1 cellular context compared by ENCODE assay signal in genomic region chr12:93441617-93442410, GRCh38.
TF ChIP-seq lines count a peak whose summit lies in the region.

Gene UBE2N, minus strand, starts transcription at chr12:93441947. Its CDS starts 63 bp downstream, at chr12:93441884.

TF ChIP-seq in K562, 482 proteins besides CTCF, POLR2A, EP300 and RAD21 (continued from another document and continues in another):
- TF ChIP-seq POLR3A (IDR thresholded peaks at IDR 0.05; ENCODE audit: borderline replicate concordance, extremely low read depth, insufficient read depth, insufficient read length), result no peak
- TF ChIP-seq NR1H2 (CRISPR knock-in tag; IDR thresholded peaks at IDR 0.05), result no peak
- peak; percentile 10; the same call in 1 of the 2 replicates for TF ChIP-seq PHF21A (IDR thresholded peaks at IDR 0.05; ENCODE audit: borderline replicate concordance, low read depth)
- TF ChIP-seq PBX2 (CRISPR knock-in tag; IDR thresholded peaks at IDR 0.05; ENCODE audit: low read depth), result no peak
- TF ChIP-seq PBX2 (tag; conservative IDR thresholded peaks at IDR 0.05; ENCODE audit: low read depth), result no peak
- TF ChIP-seq BRF1 (IDR thresholded peaks at IDR 0.05; ENCODE audit: borderline replicate concordance, extremely low read depth, insufficient read length), result no peak
- TF ChIP-seq GABPB1 (CRISPR knock-in tag; IDR thresholded peaks at IDR 0.05), result peak; percentile 95
- TF ChIP-seq WHSC1 (IDR thresholded peaks at IDR 0.05; ENCODE audit: low read length), result no peak
- TF ChIP-seq MLLT1 (IDR thresholded peaks at IDR 0.05), result no peak
- TF ChIP-seq ZHX1 (conservative IDR thresholded peaks at IDR 0.05; ENCODE audit: low read length), result no peak
- no peak for TF ChIP-seq SRSF7 (optimal IDR thresholded peaks at IDR 0.05; ENCODE audit: low read depth, low read length)
- TF ChIP-seq YBX1 (IDR thresholded peaks at IDR 0.05), result no peak
- peak; percentile 54; the same call in 1 of the 2 replicates for TF ChIP-seq TFAP4 (CRISPR knock-in tag; IDR thresholded peaks at IDR 0.05; ENCODE audit: borderline replicate concordance)
- TF ChIP-seq CBFA2T2 (conservative IDR thresholded peaks at IDR 0.05), result no peak
- TF ChIP-seq FOXA1 (IDR thresholded peaks at IDR 0.05; ENCODE audit: borderline replicate concordance), result no peak
- TF ChIP-seq ZNF589 (CRISPR knock-in tag; IDR thresholded peaks at IDR 0.05; ENCODE audit: low read depth), result 0 out of 2 replicates have a peak, but pooled peaks have one; percentile 18
- TF ChIP-seq ARID2 (IDR thresholded peaks at IDR 0.05), result no peak
- no peak for TF ChIP-seq MXD1 (CRISPR knock-in tag; IDR thresholded peaks at IDR 0.05; ENCODE audit: borderline replicate concordance, poor library complexity, severe bottlenecking)
- TF ChIP-seq ZNF354B (CRISPR knock-in tag; IDR thresholded peaks at IDR 0.05), result no peak
- TF ChIP-seq ZBTB9 (CRISPR knock-in tag; IDR thresholded peaks at IDR 0.05), result 0 out of 2 replicates have a peak, but pooled peaks have one; percentile 45
- no peak for TF ChIP-seq RBM25 (IDR thresholded peaks at IDR 0.05; ENCODE audit: low read depth, low read length, severe bottlenecking)
- TF ChIP-seq ARID3B (CRISPR knock-in tag; IDR thresholded peaks at IDR 0.05; ENCODE audit: borderline replicate concordance), result peak; percentile 67; the same call in 1 of the 2 replicates
- no peak for TF ChIP-seq RFX1 (IDR thresholded peaks at IDR 0.05)
- TF ChIP-seq RFX5 (IDR thresholded peaks at IDR 0.05; ENCODE audit: low read depth, low read length), result peak; percentile 64
- no peak for TF ChIP-seq SIRT6 (IDR thresholded peaks at IDR 0.05; ENCODE audit: low read depth, low read length)
- no peak for TF ChIP-seq ZNF121 (CRISPR knock-in tag; conservative IDR thresholded peaks at IDR 0.05)
- TF ChIP-seq ZNF695 (CRISPR knock-in tag; IDR thresholded peaks at IDR 0.05), result no peak
- 0 out of 2 replicates have a peak, but pooled peaks have one; percentile 12 for TF ChIP-seq KAT7 (CRISPR knock-in tag; IDR thresholded peaks at IDR 0.05; ENCODE audit: borderline replicate concordance)
- TF ChIP-seq SMAD3 (CRISPR knock-in tag; conservative IDR thresholded peaks at IDR 0.05), result no peak
- peak; percentile 26 to 92 (median 51); a peak in 5 of 6 replicates for TF ChIP-seq ZBTB11 (CRISPR knock-in tag; IDR thresholded peaks at IDR 0.05)
- no peak for TF ChIP-seq RBM39 (optimal IDR thresholded peaks at IDR 0.05; ENCODE audit: low read depth, low read length)
- TF ChIP-seq ZNF512 (tag; IDR thresholded peaks at IDR 0.05), result no peak
- no peak for TF ChIP-seq ZNF274 (IDR thresholded peaks at IDR 0.05; ENCODE audit: borderline replicate concordance, low read depth, low read length)
- no peak for TF ChIP-seq ZNF764 (CRISPR knock-in tag; IDR thresholded peaks at IDR 0.05; ENCODE audit: low read depth)
- no peak for TF ChIP-seq CUX1 (CRISPR knock-in tag; IDR thresholded peaks at IDR 0.05)
- 0 out of 2 replicates have a peak, but pooled peaks have one; percentile 37 for TF ChIP-seq E2F3 (CRISPR knock-in tag; IDR thresholded peaks at IDR 0.05)
- no peak for TF ChIP-seq ZNF444 (CRISPR knock-in tag; IDR thresholded peaks at IDR 0.05)
- no peak for TF ChIP-seq MCM3 (IDR thresholded peaks at IDR 0.05)
